8 cellular contexts compared by ENCODE assay signal in genomic region chr9:41354978-41355377, GRCh38.
A peak's percentile ranks its signal among the peaks of the same experiment; 100 is the strongest.
DNase-seq lines count a peak whose midpoint lies in the region; ATAC-seq and TF ChIP-seq lines count a peak whose summit lies in the region.
"Not testable (repeated sequence)": the region's sequence is repeated elsewhere in the genome, so short reads cannot be mapped to it uniquely, and the experiment has no call there.

No MANE protein-coding gene starts in this region.

- H3K36me3 Mint-ChIP-seq in activated T-helper 2 cell treated with anti-CD3 and anti-CD28 coated beads, Interferon-gamma antibody, Interleukin-2, Interleukin-4, amounts not matched to agents 10 μg/mL and 5 μg/mL and 100 μg/mL, durations not matched to agents 14 hours and 24 hours and 36 hours (ENCODE audit: low read depth), result not testable (repeated sequence)

- not testable (repeated sequence) for H3K27me3 ChIP-seq in Peyer's patch; right cardiac atrium (ENCODE audit: control insufficient read depth, insufficient read depth); tibial artery

- WGBS in right cardiac atrium, result 12% methylated on average over 2 of the region's 19 CpGs

- peak overlapping the region; percentile 17 to 45 (median 24) for H3K4me3 ChIP-seq in Peyer's patch
- H3K4me3 ChIP-seq in right cardiac atrium (ENCODE audit: low read length), result not testable (repeated sequence)
- peak overlapping the region in 6 of 7 experiments; percentile 8 to 31 (median 16) for H3K4me3 ChIP-seq in skin epidermis
- H3K4me3 ChIP-seq in tibial artery, result peak overlapping the region; percentile 10 to 20

- H3K4me1 ChIP-seq in Peyer's patch; right cardiac atrium (ENCODE audit: control insufficient read depth, insufficient read depth, low read length); tibial artery: not testable (repeated sequence)

- peak overlapping the region in 2 of 4 donors; percentile 53 to 67 for H3K27ac ChIP-seq in Peyer's patch
- H3K27ac ChIP-seq in right cardiac atrium (ENCODE audit: low read length); tibial artery: not testable (repeated sequence)
- H3K27ac ChIP-seq in skin epidermis, result peak overlapping the region in 2 of 21 experiments; percentile 26 to 39

- H3K27ac Mint-ChIP-seq in activated T-helper 2 cell treated with anti-CD3 and anti-CD28 coated beads, Interferon-gamma antibody, Interleukin-2, Interleukin-4, amounts not matched to agents 10 μg/mL and 5 μg/mL and 100 μg/mL, durations not matched to agents 14 hours and 24 hours and 36 hours, result peak overlapping the region; percentile 71

- TF ChIP-seq POLR2A in Peyer's patch (IDR thresholded peaks at IDR 0.05), result not testable (repeated sequence)

- DNase-seq in DMS53 (lab: John Stamatoyannopoulos, UW) (peak; percentile 25), Peyer's patch (peak in 2 of 3 donors; percentile 35 to 57), right cardiac atrium (peak in 2 of 3 donors; percentile 21 to 52)
- DNase-seq in activated CD4-positive, alpha-beta T cell treated with anti-CD3 and anti-CD28 coated beads, Interleukin-2, amount 50 U/mL, for 4 hours, result peak; percentile 25 to 29
- DNase-seq in activated T-helper 2 cell treated with anti-CD3 and anti-CD28 coated beads, Interferon-gamma antibody, Interleukin-2, Interleukin-4, amounts not matched to agents 10 μg/mL and 5 μg/mL and 100 μg/mL, durations not matched to agents 14 hours and 24 hours and 36 hours (ENCODE audit: low spot score); tibial artery: not testable (repeated sequence)
- DNase-seq in central memory CD4-positive, alpha-beta T cell, result peak; percentile 35

- H3K9me3 Mint-ChIP-seq in activated T-helper 2 cell treated with anti-CD3 and anti-CD28 coated beads, Interferon-gamma antibody, Interleukin-2, Interleukin-4, amounts not matched to agents 10 μg/mL and 5 μg/mL and 100 μg/mL, durations not matched to agents 14 hours and 24 hours and 36 hours, result not testable (repeated sequence)

- not testable (repeated sequence) for H3K9me3 ChIP-seq in Peyer's patch; right cardiac atrium (ENCODE audit: control insufficient read depth, low read length); tibial artery

- peak overlapping the region; percentile 79 for H3K4me3 Mint-ChIP-seq in activated T-helper 2 cell treated with anti-CD3 and anti-CD28 coated beads, Interferon-gamma antibody, Interleukin-2, Interleukin-4, amounts not matched to agents 10 μg/mL and 5 μg/mL and 100 μg/mL, durations not matched to agents 14 hours and 24 hours and 36 hours (ENCODE audit: low read depth)

- not testable (repeated sequence) for H3K4me1 Mint-ChIP-seq in activated T-helper 2 cell treated with anti-CD3 and anti-CD28 coated beads, Interferon-gamma antibody, Interleukin-2, Interleukin-4, amounts not matched to agents 10 μg/mL and 5 μg/mL and 100 μg/mL, durations not matched to agents 14 hours and 24 hours and 36 hours (ENCODE audit: low read depth)

- not testable (repeated sequence) for H3K36me3 ChIP-seq in Peyer's patch, tibial artery

- intact Hi-C loops in activated T-helper 2 cell treated with anti-CD3 and anti-CD28 coated beads, Interferon-gamma antibody, Interleukin-2, Interleukin-4, amounts not matched to agents 10 μg/mL and 5 μg/mL and 100 μg/mL, durations not matched to agents 14 hours and 24 hours and 36 hours (cut with micrococcal nuclease); right cardiac atrium (cut with DNase I); tibial artery (cut with DNase I; ENCODE audit: low total_unique reads): not testable (repeated sequence)

- not testable (repeated sequence) for TF ChIP-seq CTCF in Peyer's patch (IDR thresholded peaks at IDR 0.05); tibial artery (IDR thresholded peaks at IDR 0.05)

- H3K27me3 Mint-ChIP-seq in activated T-helper 2 cell treated with anti-CD3 and anti-CD28 coated beads, Interferon-gamma antibody, Interleukin-2, Interleukin-4, amounts not matched to agents 10 μg/mL and 5 μg/mL and 100 μg/mL, durations not matched to agents 14 hours and 24 hours and 36 hours (ENCODE audit: low read depth), result not testable (repeated sequence)

- ATAC-seq in right cardiac atrium, result not testable (repeated sequence)
